In genomic region chr18:22185298-22185697, GRCh38 we compare ENCODE assay signal across 17 cellular contexts. TPM values are rescaled to one million over a fixed set of nuclear protein-coding genes. Genes with fewer than 3 reads are reported as not detected.
DNase-seq lines count a peak whose midpoint lies in the region; ATAC-seq and TF ChIP-seq lines count a peak whose summit lies in the region.
"Had no signal": no experiment of that assay in that cellular context is flagged by ENCODE, and none has a peak within 500 bp of the region (broad histone marks: within the 10 kb centered on the region; RNA-seq: fewer than 3 reads in every experiment).

No MANE protein-coding gene starts in this region.

- TF ChIP-seq CTCF in BE2C (IDR thresholded peaks at IDR 0.05; ENCODE audit: low read depth, low read length) (peak; percentile 43), fibroblast of villous mesenchyme (IDR thresholded peaks at IDR 0.05; ENCODE audit: insufficient read depth, low read depth, low read length) (peak; percentile 25), mucosa of descending colon (IDR thresholded peaks at IDR 0.05) (no peak)

- ATAC-seq in mucosa of descending colon, result peak; percentile 47
- ATAC-seq in GM18519 (IDR thresholded peaks at IDR 0.05; ENCODE audit: low FRiP score, unreplicated experiment), result no peak
- ATAC-seq in GM21381 (IDR thresholded peaks at IDR 0.05; ENCODE audit: unreplicated experiment), result no peak
- ATAC-seq: T-cell had no signal

- H3K27me3 ChIP-seq in BE2C, result no peaks in the 10 kb centered on the region
- H3K27me3 ChIP-seq: testis had no signal

- H3K4me3 ChIP-seq in BE2C (ENCODE audit: low read depth, low read length) (no peak overlapping the region), fibroblast of villous mesenchyme (ENCODE audit: low read depth, low read length) (no peak overlapping the region), mucosa of descending colon (no peak overlapping the region)
- H3K4me3 ChIP-seq: testis had no signal

- peak; percentile 78 for DNase-seq in BE2C
- peak; percentile 50 for DNase-seq in NCI-H69 (lab: John Stamatoyannopoulos, UW)
- no peak for DNase-seq in fibroblast of villous mesenchyme (ENCODE audit: low read depth)
- DNase-seq in mucosa of descending colon, result peak in 1 of 3 donors; percentile 56
- DNase-seq in amniotic stem cell (lab: John Stamatoyannopoulos, UW), result no peak
- DNase-seq in stimulated activated CD4-positive, alpha-beta T cell treated with anti-CD3 and anti-CD28 coated beads, Interleukin-15, amount 100 ng/mL, for 24 hours, result no peak
- DNase-seq: ACHN; activated effector memory CD4-positive, alpha-beta T cell treated with anti-CD3 and anti-CD28 coated beads, Interleukin-2, amount 50 U/mL, for 16 hours; effector CD4-positive, alpha-beta T cell; GF-D8; NCI-H187 treated with DMSO at 0.1 percent for 48 hours; NCI-H524 treated with DMSO at 0.1 percent for 48 hours; T-cell; testis; WERI-Rb-1 had no signal

- H3K36me3 ChIP-seq in BE2C (no peaks in the 10 kb centered on the region), mucosa of descending colon (ENCODE audit: low read depth) (no peaks in the 10 kb centered on the region)
- H3K36me3 ChIP-seq: WERI-Rb-1 had no signal

- intact Hi-C loops in mucosa of descending colon (cut with DNase I, micrococcal nuclease), result no loop called here

- H3K9me3 ChIP-seq in BE2C, result no peaks in the 10 kb centered on the region
- H3K9me3 ChIP-seq in mucosa of descending colon, result no peaks in the 10 kb centered on the region
- H3K9me3 ChIP-seq: testis had no signal

- peaks cover 3% of the 10 kb centered on the region for H3K4me1 ChIP-seq in BE2C
- H3K4me1 ChIP-seq in mucosa of descending colon (ENCODE audit: low read depth), result peaks cover 39% of the 10 kb centered on the region

RNA-seq across cellular contexts. Expression of gene GATA6, which starts 15.9 kb away (rescaled TPM):
- polyA plus RNA-seq in BE2C (2012; ENCODE audit: insufficient read depth, insufficient read length, low read depth), result 0.15 TPM
- total RNA-seq in fibroblast of villous mesenchyme (5.2 and 8.7 TPM in 2 replicates), mucosa of descending colon (10 to 100 TPM; 21.9 to 58.8 (median 43.3) TPM)

Comparison
In these comparisons a context has a peak if more than half of its experiments do, and no peak if none do; other contexts are left out.
1. DNase-seq: peak in BE2C (single experiment) and NCI-H69 (single experiment); none in fibroblast of villous mesenchyme (single experiment), amniotic stem cell (single experiment) and stimulated activated CD4-positive, alpha-beta T cell treated with anti-CD3 and anti-CD28 coated beads, Interleukin-15, amount 100 ng/mL, for 24 hours (single experiment).